2 cellular contexts compared by ENCODE assay signal in genomic region chr13:98307744-98308524, GRCh38.
TF ChIP-seq lines count a peak whose summit lies in the region.

No MANE protein-coding gene starts in this region.

TF ChIP-seq in H1, 55 proteins besides CTCF, POLR2A, EP300 and RAD21 (continued from another document):
- TF ChIP-seq CHD7 (IDR thresholded peaks at IDR 0.05; ENCODE audit: insufficient replicate concordance, low read length) (no peak), RNF2 (IDR thresholded peaks at IDR 0.05; ENCODE audit: borderline replicate concordance, low read depth, low read length, missing control alignments, poor library complexity, severe bottlenecking) (no peak), BACH1 (IDR thresholded peaks at IDR 0.05; ENCODE audit: low read length) (no peak), E2F6 (IDR thresholded peaks at IDR 0.05) (no peak), CEBPB (IDR thresholded peaks at IDR 0.05; ENCODE audit: low read depth, low read length) (no peak), SRF (IDR thresholded peaks at IDR 0.05; ENCODE audit: low read depth, low read length) (no peak), TEAD4 (IDR thresholded peaks at IDR 0.05; ENCODE audit: low read depth, low read length) (no peak), SP1 (IDR thresholded peaks at IDR 0.05; ENCODE audit: low read depth, low read length) (no peak), HDAC2 (IDR thresholded peaks at IDR 0.05; ENCODE audit: borderline replicate concordance in 1 of 2, low read depth in 2 of 2, low read length in 2 of 2) (no peak), PHF8 (conservative IDR thresholded peaks at IDR 0.05; ENCODE audit: low read depth, low read length) (no peak)

TF ChIP-seq in HepG2, 621 proteins besides CTCF, POLR2A, EP300 and RAD21 (continued from another document and continues in another):
- TF ChIP-seq SOX13 (IDR thresholded peaks at IDR 0.05) (no peak), SOX13 (CRISPR knock-in tag; conservative IDR thresholded peaks at IDR 0.05 in 1 of 2, IDR thresholded peaks at IDR 0.05 in 1 of 2) (peak in 1 of 2 experiments; percentile 82; a peak in 2 of 4 replicates), ZNF576 (CRISPR knock-in tag; IDR thresholded peaks at IDR 0.05) (no peak), ERF (CRISPR knock-in tag; IDR thresholded peaks at IDR 0.05) (peak; percentile 44; the same call in 1 of the 2 replicates), RELA (CRISPR knock-in tag; IDR thresholded peaks at IDR 0.05) (no peak), HNF1A (IDR thresholded peaks at IDR 0.05; ENCODE audit: low read depth) (no peak), HNF1A (CRISPR knock-in tag; IDR thresholded peaks at IDR 0.05; ENCODE audit: borderline replicate concordance) (peak; percentile 48; the same call in 1 of the 2 replicates), SALL1 (CRISPR knock-in tag; IDR thresholded peaks at IDR 0.05) (peak; percentile 96), ZNF614 (CRISPR knock-in tag; IDR thresholded peaks at IDR 0.05; ENCODE audit: borderline replicate concordance) (0 out of 2 replicates have a peak, but pooled peaks have one; percentile 43), ZNF18 (CRISPR knock-in tag; IDR thresholded peaks at IDR 0.05; ENCODE audit: insufficient replicate concordance) (peak; percentile 30), ZNF580 (CRISPR knock-in tag; IDR thresholded peaks at IDR 0.05; ENCODE audit: borderline replicate concordance, low read depth) (0 out of 2 replicates have a peak, but pooled peaks have one; percentile 24), ZNF501 (CRISPR knock-in tag; IDR thresholded peaks at IDR 0.05) (peak; percentile 23; the same call in 1 of the 2 replicates), ZMYM3 (CRISPR knock-in tag; IDR thresholded peaks at IDR 0.05) (no peak), MIXL1 (CRISPR knock-in tag; IDR thresholded peaks at IDR 0.05) (peak; percentile 83), ARNTL (CRISPR knock-in tag; IDR thresholded peaks at IDR 0.05) (peak; percentile 88), ZFP82 (CRISPR knock-in tag; IDR thresholded peaks at IDR 0.05; ENCODE audit: borderline replicate concordance) (peak; percentile 47; the same call in 1 of the 2 replicates), HINFP (CRISPR knock-in tag; IDR thresholded peaks at IDR 0.05; ENCODE audit: low read depth) (0 out of 2 replicates have a peak, but pooled peaks have one; percentile 48), ZNF883 (CRISPR knock-in tag; IDR thresholded peaks at IDR 0.05; ENCODE audit: not compliant biosample characterization) (peak; percentile 29), ZZZ3 (CRISPR knock-in tag; IDR thresholded peaks at IDR 0.05; ENCODE audit: borderline replicate concordance) (no peak), ZNF431 (CRISPR knock-in tag; IDR thresholded peaks at IDR 0.05; ENCODE audit: borderline replicate concordance, low read depth) (no peak), RARA (CRISPR knock-in tag; IDR thresholded peaks at IDR 0.05) (peak; percentile 71), KLF16 (CRISPR knock-in tag; IDR thresholded peaks at IDR 0.05) (no peak; a peak in 1 of 4 replicates), TGIF2 (CRISPR knock-in tag; IDR thresholded peaks at IDR 0.05) (no peak), ZNF761 (CRISPR knock-in tag; conservative IDR thresholded peaks at IDR 0.05) (no peak), ZNF839 (CRISPR knock-in tag; IDR thresholded peaks at IDR 0.05; ENCODE audit: borderline replicate concordance) (no peak), ZUFSP (CRISPR knock-in tag; IDR thresholded peaks at IDR 0.05; ENCODE audit: borderline replicate concordance) (no peak), MEF2D (CRISPR knock-in tag; IDR thresholded peaks at IDR 0.05) (no peak), BATF2 (CRISPR knock-in tag; IDR thresholded peaks at IDR 0.05) (no peak), PRDM4 (CRISPR knock-in tag; IDR thresholded peaks at IDR 0.05; ENCODE audit: borderline replicate concordance) (no peak), HNF4A (CRISPR knock-in tag; IDR thresholded peaks at IDR 0.05) (peak; percentile 72), ZBTB4 (CRISPR knock-in tag; IDR thresholded peaks at IDR 0.05; ENCODE audit: borderline replicate concordance) (peak; percentile 52; the same call in 1 of the 2 replicates), ARID5B (CRISPR knock-in tag; IDR thresholded peaks at IDR 0.05) (peak; percentile 98), JUN (CRISPR knock-in tag; IDR thresholded peaks at IDR 0.05) (no peak)
